ENCODE assay signal across 8 cellular contexts in genomic region chr4:78056265-78057129, GRCh38. TPM values are rescaled to one million over a fixed set of nuclear protein-coding genes. Genes with fewer than 3 reads are reported as not detected.
DNase-seq lines count a peak whose midpoint lies in the region; ATAC-seq and TF ChIP-seq lines count a peak whose summit lies in the region.

No MANE protein-coding gene starts in this region.

- H3K9me3 ChIP-seq in esophagus squamous epithelium (no peaks in the 10 kb centered on the region), mucosa of stomach (ENCODE audit: control insufficient read depth, low read length) (no peaks in the 10 kb centered on the region)

- H3K27ac Mint-ChIP-seq in type B pancreatic cell: peak overlapping the region; percentile 84

- peaks cover 10% of the 10 kb centered on the region for H3K4me1 Mint-ChIP-seq in type B pancreatic cell (ENCODE audit: unreplicated experiment)

- DNase-seq in 8988T (peak; percentile 39), NCI-H2029 (lab: John Stamatoyannopoulos, UW) (peak; percentile 98), esophagus squamous epithelium (lab: John Stamatoyannopoulos, UW) (no peak), type B pancreatic cell (ENCODE audit: extremely low spot score, unreplicated experiment) (peak; percentile 82)

- H3K27ac ChIP-seq in esophagus squamous epithelium: peak overlapping the region; percentile 16 to 88 (median 82)

- 4 to 9% methylated on average over 25 to 28 of the region's 39 CpGs for WGBS in esophagus squamous epithelium, 2 donors

- TF ChIP-seq CTCF in GM12875 (IDR thresholded peaks at IDR 0.05; ENCODE audit: borderline replicate concordance, insufficient read depth, low read depth, low read length) (no peak), WI38 (IDR thresholded peaks at IDR 0.05; ENCODE audit: low read depth, low read length) (no peak), esophagus squamous epithelium (IDR thresholded peaks at IDR 0.05) (no peak), type B pancreatic cell (conservative IDR thresholded peaks at IDR 0.05) (peak; percentile 44)

- H3K27me3 ChIP-seq in esophagus squamous epithelium: peaks cover 0 to 59% (median 0%) of the 10 kb centered on the region in 4 donors
- H3K27me3 ChIP-seq in mucosa of stomach (ENCODE audit: control insufficient read depth, insufficient read depth, low read length): peaks cover 24% of the 10 kb centered on the region

- peak overlapping the region; percentile 70 for H3K9ac ChIP-seq in mucosa of stomach (ENCODE audit: low read length)

- no peaks in the 10 kb centered on the region for H3K36me3 Mint-ChIP-seq in type B pancreatic cell

- H3K27me3 Mint-ChIP-seq in type B pancreatic cell: peaks cover 5% of the 10 kb centered on the region

- H3K4me1 ChIP-seq in esophagus squamous epithelium: peaks cover 21 to 45% (median 28%) of the 10 kb centered on the region in 3 donors
- H3K4me1 ChIP-seq in mucosa of stomach (ENCODE audit: control insufficient read depth, insufficient read depth, low read length): peaks cover 8% of the 10 kb centered on the region

- peak; percentile 74 for ATAC-seq in HG02884 (IDR thresholded peaks at IDR 0.05; ENCODE audit: unreplicated experiment)

- no peaks in the 10 kb centered on the region for H3K9me3 Mint-ChIP-seq in type B pancreatic cell

- intact Hi-C loops in esophagus squamous epithelium (cut with DNase I): no loop called here

- TF ChIP-seq POLR2A in esophagus squamous epithelium (IDR thresholded peaks at IDR 0.05): no peak

- H3K4me3 ChIP-seq in GM12875 (ENCODE audit: low read depth, low read length): peak overlapping the region; percentile 48
- H3K4me3 ChIP-seq in WI38 (ENCODE audit: low read depth, low read length): peak overlapping the region; percentile 62
- H3K4me3 ChIP-seq in esophagus squamous epithelium: peak overlapping the region; percentile 53 to 77 (median 67)
- peak overlapping the region; percentile 60 for H3K4me3 ChIP-seq in mucosa of stomach (ENCODE audit: low read length)

- H3K36me3 ChIP-seq in esophagus squamous epithelium (no peaks in the 10 kb centered on the region), mucosa of stomach (ENCODE audit: control insufficient read depth, insufficient read depth, low read length) (no peaks in the 10 kb centered on the region)

- H3K4me3 Mint-ChIP-seq in type B pancreatic cell: peak overlapping the region; percentile 95

RNA-seq across cellular contexts. Expression of gene FRAS1, which starts 0.6 kb away (rescaled TPM):
- total RNA-seq in esophagus squamous epithelium (10 to 100 TPM in 1 of 4 donors, 1 to 10 TPM in 3; 3.1 to 11.4 (median 6.7) TPM), type B pancreatic cell (ENCODE audit: low replicate concordance) (33.1 and 37.7 TPM in 2 replicates)
